9 cellular contexts compared by ENCODE assay signal in the genomic region with DNA sequence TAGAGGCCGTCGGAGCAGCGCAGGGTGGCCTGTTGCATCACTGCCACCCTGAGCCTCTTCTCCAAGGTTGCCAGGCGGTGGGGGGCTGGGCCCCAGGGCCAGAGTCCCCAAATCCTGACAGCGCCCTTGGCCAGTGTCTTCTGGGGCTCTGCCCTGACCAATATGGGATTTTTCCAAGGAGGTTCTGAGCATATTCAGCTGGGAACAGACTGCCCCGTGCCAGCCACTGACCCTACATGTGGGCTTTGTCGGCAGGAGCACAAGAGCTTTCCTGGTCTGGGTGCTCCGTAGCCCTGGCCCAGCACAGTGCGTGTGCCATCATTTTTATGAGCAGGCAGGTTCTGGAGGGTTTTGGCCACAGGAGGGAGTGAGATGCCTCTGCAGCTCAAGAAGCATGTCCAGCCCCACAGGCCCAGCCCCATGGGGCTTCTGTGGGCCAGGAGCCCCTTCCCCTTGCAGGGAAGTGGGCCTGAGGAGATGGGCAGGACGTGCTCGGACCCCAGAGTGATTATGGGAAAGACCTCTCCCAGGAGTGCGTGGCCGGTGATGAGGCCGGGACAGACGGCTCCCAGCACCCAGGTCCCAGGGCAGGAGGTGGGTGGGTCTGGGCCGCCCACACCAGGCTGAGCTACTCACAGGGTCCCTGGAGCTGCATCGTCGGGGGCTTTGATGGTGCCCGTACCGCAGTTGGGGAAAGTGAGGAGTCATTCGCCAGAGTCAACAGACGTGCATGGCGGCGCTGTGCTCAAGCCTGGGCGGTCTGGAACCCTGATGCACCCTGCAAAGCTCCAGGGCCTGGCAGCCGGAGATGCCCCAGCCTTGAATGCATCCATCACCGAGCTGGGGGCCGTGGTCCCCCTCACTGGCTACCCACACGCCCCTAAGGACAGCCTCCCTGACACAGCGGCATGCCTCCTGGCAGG.
A peak's percentile ranks its signal among the peaks of the same experiment; 100 is the strongest.
DNase-seq lines count a peak whose midpoint lies in the region; ATAC-seq and TF ChIP-seq lines count a peak whose summit lies in the region.
"Had no signal": no experiment of that assay in that cellular context is flagged by ENCODE, and none has a peak within 500 bp of the region (broad histone marks: within the 10 kb centered on the region; RNA-seq: fewer than 3 reads in every experiment).

No MANE protein-coding gene starts in this region.

- no peaks in the 10 kb centered on the region for H3K79me2 ChIP-seq in SK-N-SH (ENCODE audit: insufficient read depth)

- TF ChIP-seq CTCF in SK-N-SH (IDR thresholded peaks at IDR 0.05): 0 out of 2 replicates have a peak, but pooled peaks have one; percentile 14
- peak; percentile 28 for TF ChIP-seq CTCF in fibroblast of villous mesenchyme (IDR thresholded peaks at IDR 0.05; ENCODE audit: insufficient read depth, low read depth, low read length)

- H3K4me2 ChIP-seq in BLaER1 (peak overlapping the region; percentile 89), SK-N-SH (no peak overlapping the region)

- no peaks in the 10 kb centered on the region for H3F3A ChIP-seq in SK-N-SH (replicated peaks; ENCODE audit: insufficient read depth)

- POLR2A ChIA-PET in SK-N-SH (lab: Yijun Ruan, JAX): no interaction called here

- TF ChIP-seq RAD21 in SK-N-SH (IDR thresholded peaks at IDR 0.05; ENCODE audit: low read length): no peak; the same call in 1 of the 2 replicates

- H3K4me3 ChIP-seq in BLaER1 (no peak overlapping the region), SK-N-SH (ENCODE audit: low read depth in 2 of 2, low read length in 1 of 2) (no peak overlapping the region), fibroblast of villous mesenchyme (ENCODE audit: low read depth, low read length) (no peak overlapping the region), rectal smooth muscle tissue (ENCODE audit: low read length) (no peak overlapping the region)

- H3K9me3 ChIP-seq in BLaER1 (no peaks in the 10 kb centered on the region), SK-N-SH (no peaks in the 10 kb centered on the region)

- no peak for TF ChIP-seq EP300 in SK-N-SH (IDR thresholded peaks at IDR 0.05; ENCODE audit: borderline replicate concordance in 1 of 2, low read depth in 1 of 2, low read length in 1 of 2)

- H4K20me1 ChIP-seq in BLaER1: peaks cover 30% of the 10 kb centered on the region; the same call in 1 of the 2 replicates
- H4K20me1 ChIP-seq in SK-N-SH (ENCODE audit: insufficient read depth): no peaks in the 10 kb centered on the region

- no peak overlapping the region for H3K9ac ChIP-seq in BLaER1
- no peak overlapping the region for H3K9ac ChIP-seq in SK-N-SH
- no peak overlapping the region for H3K9ac ChIP-seq in rectal smooth muscle tissue (ENCODE audit: low read length)

- no peak for ATAC-seq in GM21423 (IDR thresholded peaks at IDR 0.05; ENCODE audit: unreplicated experiment)
- no peak for ATAC-seq in GM21515 (IDR thresholded peaks at IDR 0.05; ENCODE audit: unreplicated experiment)
- no peak for ATAC-seq in HG03565 (IDR thresholded peaks at IDR 0.05; ENCODE audit: unreplicated experiment)

- CTCF ChIA-PET in SK-N-SH (lab: Yijun Ruan, JAX): interaction anchor here (0.7 to 2.0 kb wide), 3 partner anchors 10 to 191 kb away, joined by 3 to 5 read pairs (median 4); no protein-coding TSS in a partner anchor

- H3K27me3 ChIP-seq in BLaER1 (0 out of 2 replicates have a peak, but pooled peaks cover 4% of the 10 kb centered on the region), SK-N-SH (ENCODE audit: insufficient read depth) (no peaks in the 10 kb centered on the region), rectal smooth muscle tissue (ENCODE audit: control insufficient read depth, insufficient read depth, low read length) (no peaks in the 10 kb centered on the region)

- no peaks in the 10 kb centered on the region for H3K9me2 ChIP-seq in SK-N-SH

- peaks cover 61% of the 10 kb centered on the region for H3K4me1 ChIP-seq in BLaER1
- H3K4me1 ChIP-seq in SK-N-SH (ENCODE audit: control insufficient read depth in 1 of 2, insufficient read depth in 2 of 2, low read depth in 1 of 2, low read length in 1 of 2): no peaks in the 10 kb centered on the region; a peak in 1 of 4 replicates
- H3K4me1 ChIP-seq in rectal smooth muscle tissue (ENCODE audit: control insufficient read depth, insufficient read depth, low read length): peaks cover 25% of the 10 kb centered on the region

- DNase-seq in SK-N-SH (no peak), fibroblast of villous mesenchyme (ENCODE audit: low read depth) (no peak), NOMO-1 treated with DMSO at 0.1 percent for 48 hours (lab: John Stamatoyannopoulos, UW; ENCODE audit: unreplicated experiment) (no peak)
- DNase-seq: NCI-H187 treated with DMSO at 0.1 percent for 48 hours had no signal

- H2AFZ ChIP-seq in SK-N-SH (ENCODE audit: low read depth): no peak overlapping the region

- WGBS in SK-N-SH (ENCODE audit: low lambda C conversion rate): 84% methylated on average over 16 of the region's 30 CpGs

- H3K36me3 ChIP-seq in BLaER1 (no peaks in the 10 kb centered on the region), SK-N-SH (replicated peaks in 1 of 2; ENCODE audit: control insufficient read depth in 1 of 2, insufficient read depth in 2 of 2, low read length in 1 of 2) (no peaks in the 10 kb centered on the region), rectal smooth muscle tissue (ENCODE audit: control insufficient read depth, insufficient read depth, low read length) (no peaks in the 10 kb centered on the region)

- H3K27ac ChIP-seq in BLaER1 (no peak overlapping the region), SK-N-SH (ENCODE audit: low read depth in 2 of 2, low read length in 1 of 2) (no peak overlapping the region), rectal smooth muscle tissue (ENCODE audit: low read depth, low read length) (peak overlapping the region; percentile 99)

TF ChIP-seq in SK-N-SH, 30 proteins besides CTCF, POLR2A, EP300 and RAD21:
- TF ChIP-seq SMC3 (IDR thresholded peaks at IDR 0.05; ENCODE audit: low read depth, low read length) (peak; percentile 25; the same call in 1 of the 2 replicates), RFX5 (IDR thresholded peaks at IDR 0.05; ENCODE audit: low read length) (no peak), EZH2phosphoT487 (IDR thresholded peaks at IDR 0.05; ENCODE audit: borderline replicate concordance, low read depth) (no peak)
- TF ChIP-seq, protein P1, sequence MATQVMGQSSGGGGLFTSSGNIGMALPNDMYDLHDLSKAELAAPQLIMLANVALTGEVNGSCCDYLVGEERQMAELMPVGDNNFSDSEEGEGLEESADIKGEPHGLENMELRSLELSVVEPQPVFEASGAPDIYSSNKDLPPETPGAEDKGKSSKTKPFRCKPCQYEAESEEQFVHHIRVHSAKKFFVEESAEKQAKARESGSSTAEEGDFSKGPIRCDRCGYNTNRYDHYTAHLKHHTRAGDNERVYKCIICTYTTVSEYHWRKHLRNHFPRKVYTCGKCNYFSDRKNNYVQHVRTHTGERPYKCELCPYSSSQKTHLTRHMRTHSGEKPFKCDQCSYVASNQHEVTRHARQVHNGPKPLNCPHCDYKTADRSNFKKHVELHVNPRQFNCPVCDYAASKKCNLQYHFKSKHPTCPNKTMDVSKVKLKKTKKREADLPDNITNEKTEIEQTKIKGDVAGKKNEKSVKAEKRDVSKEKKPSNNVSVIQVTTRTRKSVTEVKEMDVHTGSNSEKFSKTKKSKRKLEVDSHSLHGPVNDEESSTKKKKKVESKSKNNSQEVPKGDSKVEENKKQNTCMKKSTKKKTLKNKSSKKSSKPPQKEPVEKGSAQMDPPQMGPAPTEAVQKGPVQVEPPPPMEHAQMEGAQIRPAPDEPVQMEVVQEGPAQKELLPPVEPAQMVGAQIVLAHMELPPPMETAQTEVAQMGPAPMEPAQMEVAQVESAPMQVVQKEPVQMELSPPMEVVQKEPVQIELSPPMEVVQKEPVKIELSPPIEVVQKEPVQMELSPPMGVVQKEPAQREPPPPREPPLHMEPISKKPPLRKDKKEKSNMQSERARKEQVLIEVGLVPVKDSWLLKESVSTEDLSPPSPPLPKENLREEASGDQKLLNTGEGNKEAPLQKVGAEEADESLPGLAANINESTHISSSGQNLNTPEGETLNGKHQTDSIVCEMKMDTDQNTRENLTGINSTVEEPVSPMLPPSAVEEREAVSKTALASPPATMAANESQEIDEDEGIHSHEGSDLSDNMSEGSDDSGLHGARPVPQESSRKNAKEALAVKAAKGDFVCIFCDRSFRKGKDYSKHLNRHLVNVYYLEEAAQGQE (IDR thresholded peaks at IDR 0.05; ENCODE audit: low read depth, low read length): no peak
